9 cellular contexts compared by ENCODE assay signal in genomic region chr1:71196685-71197084, GRCh38.
DNase-seq lines count a peak whose midpoint lies in the region; ATAC-seq and TF ChIP-seq lines count a peak whose summit lies in the region.
"Had no signal": no experiment of that assay in that cellular context is flagged by ENCODE, and none has a peak within 500 bp of the region (broad histone marks: within the 10 kb centered on the region; RNA-seq: fewer than 3 reads in every experiment).

No MANE protein-coding gene starts in this region.

- no peak for ATAC-seq in GM19455 (IDR thresholded peaks at IDR 0.05; ENCODE audit: unreplicated experiment)
- no peak for ATAC-seq in GM19023 (IDR thresholded peaks at IDR 0.05; ENCODE audit: unreplicated experiment)
- ATAC-seq: K562 had no signal

- H3K4me3 Mint-ChIP-seq in activated naive CD4-positive, alpha-beta T cell treated with anti-CD3 and anti-CD28 coated beads, Interleukin-2, amount 10 ng/mL, durations not matched to agents 7 days and 5 days, result no peak overlapping the region

- CTCF ChIA-PET in activated naive CD4-positive, alpha-beta T cell treated with anti-CD3 and anti-CD28 coated beads, Interleukin-2, amount 10 ng/mL, durations not matched to agents 7 days and 5 days (lab: Charles Lee), result no interaction called here

- H3K36me3 Mint-ChIP-seq in activated naive CD4-positive, alpha-beta T cell treated with anti-CD3 and anti-CD28 coated beads, Interleukin-2, amount 10 ng/mL, durations not matched to agents 7 days and 5 days, result no peaks in the 10 kb centered on the region

- no peaks in the 10 kb centered on the region for H3K9me3 Mint-ChIP-seq in activated naive CD4-positive, alpha-beta T cell treated with anti-CD3 and anti-CD28 coated beads, Interleukin-2, amount 10 ng/mL, durations not matched to agents 7 days and 5 days

- no peak overlapping the region for H3K4me3 ChIP-seq in AG09309 (ENCODE audit: control insufficient read depth, low read depth, low read length)
- H3K4me3 ChIP-seq: K562 had no signal

- TF ChIP-seq CTCF in AG09309 (IDR thresholded peaks at IDR 0.05; ENCODE audit: control insufficient read depth, insufficient read depth, low read depth, low read length, missing control alignments), result peak; percentile 45

- DNase-seq in AG09309 (ENCODE audit: low read depth), result no peak
- peak; percentile 43 to 69 for DNase-seq in Kasumi-1 (lab: John Stamatoyannopoulos, UW)
- peak; percentile 5 for DNase-seq in SW480 (ENCODE audit: low spot score)
- DNase-seq in hepatic stellate cell (ENCODE audit: low spot score), result peak; percentile 6
- no peak for DNase-seq in activated naive CD4-positive, alpha-beta T cell treated with anti-CD3 and anti-CD28 coated beads, Interleukin-2, amount 10 ng/mL, durations not matched to agents 7 days and 5 days
- no peak for DNase-seq in NCI-H2107 treated with DMSO at 0.1 percent for 48 hours (lab: John Stamatoyannopoulos, UW; ENCODE audit: unreplicated experiment)

- no peaks in the 10 kb centered on the region for H3K27me3 Mint-ChIP-seq in activated naive CD4-positive, alpha-beta T cell treated with anti-CD3 and anti-CD28 coated beads, Interleukin-2, amount 10 ng/mL, durations not matched to agents 7 days and 5 days

- no peaks in the 10 kb centered on the region for H3K4me1 Mint-ChIP-seq in activated naive CD4-positive, alpha-beta T cell treated with anti-CD3 and anti-CD28 coated beads, Interleukin-2, amount 10 ng/mL, durations not matched to agents 7 days and 5 days

- no peak overlapping the region for H3K27ac Mint-ChIP-seq in activated naive CD4-positive, alpha-beta T cell treated with anti-CD3 and anti-CD28 coated beads, Interleukin-2, amount 10 ng/mL, durations not matched to agents 7 days and 5 days

Comparison
In these comparisons a context has a peak if more than half of its experiments do, and no peak if none do; other contexts are left out.
1. DNase-seq: peak in Kasumi-1 (2 of 2), SW480 (single experiment) and hepatic stellate cell (single experiment); none in AG09309 (single experiment), activated naive CD4-positive, alpha-beta T cell treated with anti-CD3 and anti-CD28 coated beads, Interleukin-2, amount 10 ng/mL, durations not matched to agents 7 days and 5 days (single experiment) and NCI-H2107 treated with DMSO at 0.1 percent for 48 hours (single experiment).